In genomic region chr14:35819591-35820540, GRCh38 we compare ENCODE assay signal across 1 cellular context.
TF ChIP-seq lines count a peak whose summit lies in the region.

No MANE protein-coding gene starts in this region.

TF ChIP-seq in IMR-90, 13 proteins besides CTCF, POLR2A, EP300 and RAD21:
- TF ChIP-seq ELK1 (IDR thresholded peaks at IDR 0.05; ENCODE audit: borderline replicate concordance, low read depth, low read length) (no peak), RCOR1 (IDR thresholded peaks at IDR 0.05; ENCODE audit: insufficient replicate concordance, low read length) (no peak), RFX5 (IDR thresholded peaks at IDR 0.05; ENCODE audit: low read depth, low read length) (no peak), SMC3 (IDR thresholded peaks at IDR 0.05; ENCODE audit: low read depth, low read length) (no peak), MXI1 (IDR thresholded peaks at IDR 0.05; ENCODE audit: borderline replicate concordance, low read depth, low read length) (no peak), BHLHE40 (IDR thresholded peaks at IDR 0.05; ENCODE audit: low read depth, low read length) (no peak), USF2 (IDR thresholded peaks at IDR 0.05; ENCODE audit: low read depth, low read length) (no peak), FOS (IDR thresholded peaks at IDR 0.05; ENCODE audit: low read depth, low read length) (no peak), CEBPB (IDR thresholded peaks at IDR 0.05; ENCODE audit: low read depth, low read length) (no peak), MAZ (IDR thresholded peaks at IDR 0.05; ENCODE audit: borderline replicate concordance, low read depth, low read length) (no peak)
